In the genomic region with DNA sequence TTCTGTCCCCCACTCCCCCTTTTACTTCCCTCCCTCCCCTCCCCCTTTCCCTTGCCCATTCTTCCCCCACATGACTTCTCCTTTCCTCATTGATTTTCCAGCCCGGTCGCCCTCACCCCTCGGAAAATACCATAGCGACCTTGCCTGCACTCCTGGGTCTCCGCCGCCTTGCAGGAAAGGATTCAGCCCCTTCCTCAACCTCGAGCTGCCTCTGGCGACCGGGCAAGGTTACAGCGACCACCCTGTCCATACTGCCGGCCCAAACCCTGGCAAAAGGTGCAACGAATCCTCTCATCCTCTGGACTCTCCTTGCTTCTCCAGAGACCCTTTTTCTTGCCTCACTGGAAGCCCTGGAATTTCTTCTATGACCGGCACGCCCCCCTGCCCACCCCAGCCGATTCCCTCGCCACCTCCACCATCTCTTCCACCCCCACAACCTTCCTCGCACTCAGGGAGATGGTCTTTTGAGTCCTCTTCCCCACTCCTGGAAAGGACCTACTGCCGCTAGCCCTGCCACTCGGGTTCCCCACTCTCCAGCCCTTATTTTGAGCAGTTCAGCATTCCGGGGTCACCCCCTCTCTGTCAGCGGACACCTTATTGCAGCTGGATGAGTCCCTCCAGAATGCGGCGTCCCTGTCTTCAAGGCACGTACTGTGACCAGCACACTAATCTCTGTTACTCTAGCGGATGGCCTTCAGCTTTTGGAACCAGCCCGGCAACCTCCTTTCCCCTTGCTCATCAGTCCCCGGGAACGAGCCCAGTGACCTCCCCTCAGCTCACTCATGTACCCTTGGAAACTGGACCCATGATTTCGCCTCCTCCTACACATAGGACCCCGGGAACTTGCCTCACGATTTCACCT, we compare ENCODE assay signal across 6 cellular contexts. TPM values are rescaled to one million over a fixed set of nuclear protein-coding genes. Genes with fewer than 3 reads are reported as not detected.
DNase-seq lines count a peak whose midpoint lies in the region; ATAC-seq, FAIRE-seq and TF ChIP-seq lines count a peak whose summit lies in the region.

No MANE protein-coding gene starts in this region.

- H3K36me3 Mint-ChIP-seq in GM23338 (ENCODE audit: low read depth) (peaks cover 37% of the 10 kb centered on the region), nephron (ENCODE audit: low read depth) (peaks cover 23% of the 10 kb centered on the region)

- H3K9me2 ChIP-seq in GM23338 (ENCODE audit: insufficient read depth): no peaks in the 10 kb centered on the region

- H3K36me3 ChIP-seq in GM23338 (ENCODE audit: insufficient read depth): peaks cover 19% of the 10 kb centered on the region; the same call in 1 of the 2 replicates
- peaks cover 17% of the 10 kb centered on the region for H3K36me3 ChIP-seq in brain microvascular endothelial cell (replicated peaks)

- H3K27me3 Mint-ChIP-seq in GM23338 (ENCODE audit: insufficient read depth, low read depth, poor library complexity) (peaks cover 13% of the 10 kb centered on the region), nephron (ENCODE audit: low read depth) (no peaks in the 10 kb centered on the region)

- no peak for TF ChIP-seq CTCF in GM23338 (conservative IDR thresholded peaks at IDR 0.05; ENCODE audit: low read depth in 2 of 2)
- TF ChIP-seq CTCF in brain microvascular endothelial cell (IDR thresholded peaks at IDR 0.05; ENCODE audit: low read depth, low read length, missing control alignments): no peak
- TF ChIP-seq CTCF in nephron (IDR thresholded peaks at IDR 0.05; ENCODE audit: unreplicated experiment in 3 of 3): no peak

- no peak for FAIRE-seq in urothelium cell line (lab: Jason Lieb, UNC)

- in situ Hi-C loops in brain microvascular endothelial cell (cut with HindIII; ENCODE audit: low pct_ligation_motif_present, low sequenced_read_pairs): no loop called here

- H3F3A ChIP-seq in GM23338 (replicated peaks; ENCODE audit: low read depth): peaks cover 11% of the 10 kb centered on the region

- H3K4me1 Mint-ChIP-seq in GM23338: peaks cover 18% of the 10 kb centered on the region; the same call in 2 of the 3 replicates
- peaks cover 34% of the 10 kb centered on the region for H3K4me1 Mint-ChIP-seq in nephron

- peak overlapping the region; percentile 84 for H3K4me2 ChIP-seq in GM23338

- DNase-seq in GM23338 (ENCODE audit: low spot score): no peak
- DNase-seq in brain microvascular endothelial cell: no peak
- DNase-seq in urothelium cell line (ENCODE audit: low spot score): no peak
- DNase-seq in NCI-H1417 treated with DMSO at 0.1 percent for 48 hours (lab: John Stamatoyannopoulos, UW): no peak

- peaks cover 14% of the 10 kb centered on the region for H3K4me1 ChIP-seq in GM23338 (ENCODE audit: insufficient read depth)

- H3K27ac Mint-ChIP-seq in GM23338 (peak overlapping the region; percentile 99), nephron (peak overlapping the region; percentile 98 to 99 (median 99))

- peak overlapping the region; percentile 85; the same call in 1 of the 2 replicates for H2AFZ ChIP-seq in GM23338

- peaks cover 20% of the 10 kb centered on the region for H3K79me2 ChIP-seq in GM23338 (replicated peaks; ENCODE audit: insufficient read depth)

- ATAC-seq in GM23338 (peak; percentile 21), GM21447 (IDR thresholded peaks at IDR 0.05; ENCODE audit: unreplicated experiment) (no peak)

- H3K4me3 Mint-ChIP-seq in GM23338: peak overlapping the region; percentile 92
- peak overlapping the region; percentile 99 for H3K4me3 Mint-ChIP-seq in nephron

- no peaks in the 10 kb centered on the region for H3K27me3 ChIP-seq in GM23338 (ENCODE audit: insufficient read depth)
- no peaks in the 10 kb centered on the region for H3K27me3 ChIP-seq in brain microvascular endothelial cell (replicated peaks)

- H3K9me3 Mint-ChIP-seq in GM23338 (no peaks in the 10 kb centered on the region), nephron (no peaks in the 10 kb centered on the region)

- H3K27ac ChIP-seq in GM23338 (ENCODE audit: low read depth): peak overlapping the region; percentile 100
- H3K27ac ChIP-seq in brain microvascular endothelial cell: peak overlapping the region; percentile 96

- H3K4me3 ChIP-seq in GM23338: peak overlapping the region; percentile 81
- peak overlapping the region; percentile 84 for H3K4me3 ChIP-seq in brain microvascular endothelial cell (ENCODE audit: low read depth, low read length)

- no peaks in the 10 kb centered on the region for H4K20me1 ChIP-seq in GM23338 (replicated peaks; ENCODE audit: insufficient read depth)

TF ChIP-seq in GM23338, 12 proteins besides CTCF, POLR2A, EP300 and RAD21 (continues in another document):
- TF ChIP-seq STAT1 (IDR thresholded peaks at IDR 0.05; ENCODE audit: unreplicated experiment) (no peak), EZH2 (IDR thresholded peaks at IDR 0.05; ENCODE audit: low read depth, unreplicated experiment) (no peak), EZH2phosphoT487 (IDR thresholded peaks at IDR 0.05; ENCODE audit: unreplicated experiment) (no peak), CREB1 (CRISPR knock-in tag; IDR thresholded peaks at IDR 0.05; ENCODE audit: low read depth) (no peak), NANOG (IDR thresholded peaks at IDR 0.05; ENCODE audit: borderline replicate concordance) (no peak)
- TF ChIP-seq, protein P1, sequence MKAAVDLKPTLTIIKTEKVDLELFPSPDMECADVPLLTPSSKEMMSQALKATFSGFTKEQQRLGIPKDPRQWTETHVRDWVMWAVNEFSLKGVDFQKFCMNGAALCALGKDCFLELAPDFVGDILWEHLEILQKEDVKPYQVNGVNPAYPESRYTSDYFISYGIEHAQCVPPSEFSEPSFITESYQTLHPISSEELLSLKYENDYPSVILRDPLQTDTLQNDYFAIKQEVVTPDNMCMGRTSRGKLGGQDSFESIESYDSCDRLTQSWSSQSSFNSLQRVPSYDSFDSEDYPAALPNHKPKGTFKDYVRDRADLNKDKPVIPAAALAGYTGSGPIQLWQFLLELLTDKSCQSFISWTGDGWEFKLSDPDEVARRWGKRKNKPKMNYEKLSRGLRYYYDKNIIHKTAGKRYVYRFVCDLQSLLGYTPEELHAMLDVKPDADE (IDR thresholded peaks at IDR 0.05): no peak

RNA-seq across cellular contexts. Expression of a gene that starts 0.8 kb away (rescaled TPM):
- 11.6 and 18.6 TPM in 2 replicates for total RNA-seq in GM23338 (2014; rRNA removed; shearing (Covaris generic))
- 7.4 and 8.9 TPM in 2 replicates for polyA plus RNA-seq in GM23338 (2016; fragmentation: Nextera tagmentation; extraction: Ambion mirVana)

RNA-seq across cellular contexts. Expression of a gene that starts 38.0 kb away (rescaled TPM):
- total RNA-seq in GM23338 (2014; rRNA removed; shearing (Covaris generic)): 579 and 750 TPM in 2 replicates
- polyA plus RNA-seq in GM23338 (2016; fragmentation: Nextera tagmentation; extraction: Ambion mirVana): 1,330 and 1,384 TPM in 2 replicates

RNA-seq across cellular contexts. Expression of a gene that starts 38.0 kb away (rescaled TPM):
- 52.8 and 69.4 TPM in 2 replicates for total RNA-seq in GM23338 (2014; rRNA removed; shearing (Covaris generic))
- polyA plus RNA-seq in GM23338 (2016; fragmentation: Nextera tagmentation; extraction: Ambion mirVana): 19.0 and 20.1 TPM in 2 replicates

RNA-seq across cellular contexts. Expression of a gene that starts 52.7 kb away (rescaled TPM):
- 17.9 and 24.0 TPM in 2 replicates for total RNA-seq in GM23338 (2014; rRNA removed; shearing (Covaris generic))
- polyA plus RNA-seq in GM23338 (2016; fragmentation: Nextera tagmentation; extraction: Ambion mirVana): 10.7 and 12.3 TPM in 2 replicates
